ENCODE assay signal across 8 cellular contexts in the genomic region with DNA sequence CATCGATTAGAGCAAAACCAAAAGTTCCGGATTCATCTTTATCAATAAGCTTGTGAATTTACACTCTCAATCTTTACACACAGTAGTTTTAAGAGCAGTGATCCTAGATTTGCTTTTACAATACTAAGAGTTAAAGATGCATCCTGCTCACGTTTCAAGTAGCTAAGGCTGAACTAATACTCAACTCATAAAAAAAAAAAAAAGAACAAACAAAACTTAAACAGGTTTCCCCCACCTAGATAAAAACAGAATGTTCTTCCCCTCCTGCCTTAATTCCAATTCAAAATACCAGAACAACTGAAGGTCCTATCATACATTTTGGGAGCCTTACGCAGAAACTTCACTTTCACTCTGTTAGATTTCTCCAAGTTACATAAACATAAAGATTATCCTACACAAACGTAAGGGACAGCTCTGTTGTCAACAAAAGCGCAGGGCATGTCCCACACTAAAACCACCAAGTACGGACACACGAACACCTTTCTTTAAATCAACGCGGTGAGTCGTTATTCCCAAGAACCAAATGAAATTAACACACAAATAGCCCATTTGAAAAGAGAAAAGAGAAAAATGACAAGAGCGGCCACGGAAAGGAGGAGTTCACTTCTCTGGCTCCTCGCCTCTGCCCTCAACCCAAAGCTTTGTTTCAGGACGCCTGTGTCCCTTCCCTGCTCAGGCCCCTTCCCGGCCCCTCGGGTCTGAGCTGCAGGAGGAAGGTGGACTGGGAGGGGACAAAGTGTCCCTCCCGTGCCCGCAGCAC. TPM values are rescaled to one million over a fixed set of nuclear protein-coding genes. Genes with fewer than 3 reads are reported as not detected.
DNase-seq lines count a peak whose midpoint lies in the region; ATAC-seq, FAIRE-seq and TF ChIP-seq lines count a peak whose summit lies in the region.

No MANE protein-coding gene starts in this region.

- H3K79me2 ChIP-seq in SK-N-SH (ENCODE audit: insufficient read depth), result peaks cover 57% of the 10 kb centered on the region
- peaks cover 0 to 53% of the 10 kb centered on the region in 2 experiments; a peak in 3 of 4 replicates for H3K79me2 ChIP-seq in H1 (ENCODE audit: control insufficient read depth in 1 of 2, insufficient read depth in 2 of 2, low read length in 2 of 2)
- peaks cover 61% of the 10 kb centered on the region for H3K79me2 ChIP-seq in neural cell (replicated peaks; ENCODE audit: insufficient read depth, low read length)

- no peak overlapping the region for H3K4ac ChIP-seq in H1 (replicated peaks; ENCODE audit: insufficient read length, low read depth, low read length)

- H3K36me3 ChIP-seq in SK-N-SH (replicated peaks in 1 of 2; ENCODE audit: control insufficient read depth in 1 of 2, insufficient read depth in 2 of 2, low read length in 1 of 2), result peaks cover 16 to 28% of the 10 kb centered on the region in 2 experiments
- H3K36me3 ChIP-seq in H1 (ENCODE audit: control insufficient read depth in 2 of 4, insufficient read depth in 4 of 4, low read length in 3 of 4), result peaks cover 0 to 14% (median 0%) of the 10 kb centered on the region in 4 experiments; a peak in 3 of 8 replicates
- no peaks in the 10 kb centered on the region for H3K36me3 ChIP-seq in neural cell (ENCODE audit: insufficient read depth, low read length)

- H3K9me3 ChIP-seq in SK-N-SH (no peaks in the 10 kb centered on the region), H1 (ENCODE audit: insufficient read depth in 2 of 2, low read depth in 1 of 2, low read length in 1 of 2) (no peaks in the 10 kb centered on the region), neural cell (ENCODE audit: low read length) (no peaks in the 10 kb centered on the region)

- H3K9ac ChIP-seq in SK-N-SH (peak overlapping the region; percentile 92), H1 (replicated peaks in 1 of 4; ENCODE audit: extremely low read depth in 1 of 4, low read depth in 3 of 4, low read length in 3 of 4) (peak overlapping the region; percentile 59 to 82 (median 72); a peak in 6 of 7 replicates), neural cell (ENCODE audit: low read length) (peak overlapping the region; percentile 90)

- TF ChIP-seq RAD21 in SK-N-SH (IDR thresholded peaks at IDR 0.05; ENCODE audit: low read length), result no peak
- TF ChIP-seq RAD21 in H1 (IDR thresholded peaks at IDR 0.05 in 1 of 2, conservative IDR thresholded peaks at IDR 0.05 in 1 of 2; ENCODE audit: low read depth in 2 of 2, low read length in 2 of 2), result no peak
- no peak for TF ChIP-seq RAD21 in neural cell (conservative IDR thresholded peaks at IDR 0.05)

- H3K4me3 ChIP-seq in SK-N-SH (ENCODE audit: low read depth in 2 of 2, low read length in 1 of 2), result peak overlapping the region; percentile 84 to 96
- H3K4me3 ChIP-seq in H1 (ENCODE audit: extremely low read depth in 1 of 4, insufficient read depth in 2 of 4, low read depth in 3 of 4, low read length in 4 of 4), result peak overlapping the region; percentile 85 to 99 (median 94)
- H3K4me3 ChIP-seq in neural cell (ENCODE audit: low read length), result peak overlapping the region; percentile 87

- H3K27me3 ChIP-seq in SK-N-SH (ENCODE audit: insufficient read depth) (no peaks in the 10 kb centered on the region), H1 (replicated peaks in 1 of 4; ENCODE audit: control insufficient read depth in 3 of 4, extremely low read depth in 1 of 4, insufficient read depth in 3 of 4, low read length in 3 of 4) (no peaks in the 10 kb centered on the region), neural cell (ENCODE audit: insufficient read depth, low read depth, low read length) (no peaks in the 10 kb centered on the region)

- H3K14ac ChIP-seq in H1 (ENCODE audit: insufficient read length), result no peak overlapping the region

- H4K5ac ChIP-seq in H1 (ENCODE audit: insufficient read length, low read depth, low read length), result no peak overlapping the region

- H2BK5ac ChIP-seq in H1 (ENCODE audit: low read depth, low read length), result no peak overlapping the region

- H2BK12ac ChIP-seq in H1 (ENCODE audit: low read depth, low read length), result no peak overlapping the region; the same call in 1 of the 2 replicates

- no peaks in the 10 kb centered on the region for H3K79me1 ChIP-seq in H1 (ENCODE audit: low read depth, low read length)

- no peak overlapping the region for H2AK5ac ChIP-seq in H1 (ENCODE audit: low read depth, low read length)

- 6% methylated on average over 14 of the region's 19 CpGs for WGBS in SK-N-SH (ENCODE audit: low lambda C conversion rate)
- 4% methylated on average over 17 of the region's 19 CpGs; no CpG with 5 or more reads in 1 of the 2 experiments for WGBS in H1 (ENCODE audit: extremely low coverage in 1 of 2, insufficient coverage in 1 of 2, insufficient read length in 1 of 2, insufficient replicate concordance in 2 of 2, low coverage in 1 of 2, low lambda C conversion rate in 2 of 2, missing lambda C conversion rate in 1 of 2), 2 experiments

- no peak for DNase-seq in SK-N-SH
- DNase-seq in RPMI7951 (ENCODE audit: low read depth), result peak; percentile 16
- no peak for DNase-seq in H1 (ENCODE audit: low read depth in 1 of 2, low spot score in 2 of 2)
- DNase-seq in iPS-NIHi7 (ENCODE audit: extremely low spot score), result no peak
- no peak for DNase-seq in islet precursor cell

- H3K23me2 ChIP-seq in H1 (ENCODE audit: low read depth, low read length), result peaks cover 4% of the 10 kb centered on the region; the same call in 1 of the 2 replicates

- POLR2A ChIA-PET in SK-N-SH (lab: Yijun Ruan, JAX), result interaction anchor here (1.4 kb wide), 1 partner anchor 10 kb away, joined by 4 read pairs; no protein-coding TSS in a partner anchor
- POLR2A ChIA-PET in H1 (lab: Charles Lee; ENCODE audit: partially characterized antibody), result interaction anchor here (0.6 kb wide), 2 partner anchors 39 to 184 kb away, joined by 3 to 5 read pairs; no protein-coding TSS in a partner anchor

- TF ChIP-seq POLR2A in H1 (IDR thresholded peaks at IDR 0.05; ENCODE audit: control extremely low read depth in 1 of 2, low read depth in 2 of 2, low read length in 2 of 2), result no peak

- H4K20me1 ChIP-seq in SK-N-SH (ENCODE audit: insufficient read depth) (no peaks in the 10 kb centered on the region; the same call in 1 of the 2 replicates), H1 (replicated peaks in 1 of 2; ENCODE audit: control insufficient read depth in 1 of 2, insufficient read depth in 2 of 2, low read length in 2 of 2) (no peaks in the 10 kb centered on the region), neural cell (ENCODE audit: insufficient read depth) (no peaks in the 10 kb centered on the region)

- TF ChIP-seq EP300 in SK-N-SH (IDR thresholded peaks at IDR 0.05; ENCODE audit: borderline replicate concordance in 1 of 2, low read depth in 1 of 2, low read length in 1 of 2), result no peak
- TF ChIP-seq EP300 in H1 (IDR thresholded peaks at IDR 0.05; ENCODE audit: borderline replicate concordance in 1 of 2, low read depth in 2 of 2, low read length in 2 of 2), result no peak
- TF ChIP-seq EP300 in neural cell (conservative IDR thresholded peaks at IDR 0.05; ENCODE audit: poor library complexity, severe bottlenecking), result no peak

- no peaks in the 10 kb centered on the region for H3F3A ChIP-seq in SK-N-SH (replicated peaks; ENCODE audit: insufficient read depth)
- no peaks in the 10 kb centered on the region for H3F3A ChIP-seq in neural cell (ENCODE audit: insufficient read depth, low read length, poor library complexity, severe bottlenecking)

- TF ChIP-seq CTCF in SK-N-SH (IDR thresholded peaks at IDR 0.05) (no peak), H1 (IDR thresholded peaks at IDR 0.05; ENCODE audit: control extremely low read depth in 1 of 3, insufficient read depth in 1 of 3, low read depth in 1 of 3, low read length in 3 of 3) (no peak), neural cell (IDR thresholded peaks at IDR 0.05; ENCODE audit: poor library complexity, severe bottlenecking) (no peak)

- H2AFZ ChIP-seq in SK-N-SH (ENCODE audit: low read depth) (peak overlapping the region; percentile 87), H1 (ENCODE audit: low read length) (peak overlapping the region; percentile 27; the same call in 1 of the 2 replicates), neural cell (ENCODE audit: low read depth, low read length) (peak overlapping the region; percentile 58)

- H3K23ac ChIP-seq in H1 (ENCODE audit: insufficient read length), result no peak overlapping the region

- no peak overlapping the region for H2BK120ac ChIP-seq in H1 (replicated peaks; ENCODE audit: low read depth, low read length)

- H2BK15ac ChIP-seq in H1 (ENCODE audit: low read length), result no peak overlapping the region

- H3K4me1 ChIP-seq in SK-N-SH (ENCODE audit: control insufficient read depth in 1 of 2, insufficient read depth in 2 of 2, low read depth in 1 of 2, low read length in 1 of 2), result peaks cover 7 to 12% of the 10 kb centered on the region in 2 experiments; a peak in 3 of 4 replicates
- H3K4me1 ChIP-seq in H1 (replicated peaks in 1 of 4; ENCODE audit: control insufficient read depth in 3 of 4, insufficient read depth in 4 of 4, low read length in 3 of 4), result peaks cover 0 to 9% (median 3%) of the 10 kb centered on the region in 4 experiments; a peak in 4 of 7 replicates

- peak overlapping the region; percentile 28; the same call in 1 of the 2 replicates for H4K8ac ChIP-seq in H1 (ENCODE audit: extremely low read depth, insufficient read depth, low read length)

- no peak overlapping the region for H2BK20ac ChIP-seq in H1 (ENCODE audit: low read length)

- no peak overlapping the region for H3K56ac ChIP-seq in H1 (replicated peaks; ENCODE audit: insufficient read length, low read depth, low read length)

- peak overlapping the region; percentile 94 to 95 for H3K27ac ChIP-seq in SK-N-SH (ENCODE audit: low read depth in 2 of 2, low read length in 1 of 2)
- H3K27ac ChIP-seq in H1 (ENCODE audit: low read depth, low read length), result no peak overlapping the region
- peak overlapping the region; percentile 96 for H3K27ac ChIP-seq in neural cell (ENCODE audit: low read length)

- H3K9me2 ChIP-seq in SK-N-SH (no peaks in the 10 kb centered on the region), neural cell (ENCODE audit: insufficient read depth, low read length) (no peaks in the 10 kb centered on the region)

- no peak for FAIRE-seq in H1 (lab: Jason Lieb, UNC)

- peak overlapping the region; percentile 82 for H3K4me2 ChIP-seq in SK-N-SH
- peak overlapping the region; percentile 75 to 90 for H3K4me2 ChIP-seq in H1 (ENCODE audit: insufficient read depth in 1 of 2, low read depth in 2 of 2, low read length in 2 of 2)
- peak overlapping the region; percentile 81 for H3K4me2 ChIP-seq in neural cell (ENCODE audit: low read length)

- ATAC-seq in SK-N-SH treated with all-trans-retinoic acid at 6 μM for 48 hours (no peak), HG03354 (IDR thresholded peaks at IDR 0.05; ENCODE audit: poor library complexity, severe bottlenecking, unreplicated experiment) (no peak)

- H3K18ac ChIP-seq in H1 (ENCODE audit: extremely low read depth, low read length), result no peak overlapping the region

- CTCF ChIA-PET in SK-N-SH (lab: Yijun Ruan, JAX) (interaction anchor here (0.6 to 1.8 kb wide), 5 partner anchors 16 to 742 kb away, joined by 3 to 6 read pairs (median 5); no protein-coding TSS in a partner anchor), H1 (lab: Charles Lee; ENCODE audit: partially characterized antibody) (interaction anchor here (0.6 kb wide), 1 partner anchor 11 kb away, joined by 3 read pairs; no protein-coding TSS in a partner anchor)

- H4K91ac ChIP-seq in H1 (replicated peaks; ENCODE audit: insufficient read length, low read length), result no peak overlapping the region

RNA-seq across cellular contexts. Expression of gene CBLB, which starts 0.9 kb away (rescaled TPM):
- polyA plus RNA-seq in SK-N-SH (2012; rRNA removed), result 4.4 and 5.1 TPM in 2 replicates
- polyA plus RNA-seq in SK-N-SH (2012; cell fraction: cytosol; rRNA removed), result 3.5 TPM in 2 replicates
- 13.9 and 16.6 TPM in 2 replicates for polyA plus RNA-seq in SK-N-SH (2012; cell fraction: nucleus; rRNA removed)
- total RNA-seq in RPMI7951 (2014; rRNA removed; shearing (Covaris generic)), result 3.8 and 6.0 TPM in 2 replicates
- 26.0 and 32.6 TPM in 2 replicates for total RNA-seq in H1 (2021; fragmentation: NEBNext Ultra II Directional; extraction: Animal tissue kit (Norgen Biotek cat#: 25700))
- polyA plus RNA-seq in H1 (2011; rRNA removed), result 10.4 and 14.5 TPM in 2 replicates
- 12.2 TPM for polyA plus RNA-seq in H1 (2011; cell fraction: cytosol; rRNA removed)
- 13.8 TPM for polyA plus RNA-seq in H1 (2011; cell fraction: nucleus; rRNA removed)
- 13.8 to 29.4 TPM (median 15.8 TPM) in 4 replicates for polyA plus RNA-seq in H1 (2012, experiment 1 of 2)
- 3.1 TPM for polyA plus RNA-seq in H1 (2012, experiment 2 of 2)
- 11.9 TPM for polyA plus RNA-seq in H1 (2013, experiment 1 of 2)
- 11.9 TPM for polyA plus RNA-seq in H1 (2013, experiment 2 of 2)
- 29.2 and 34.3 TPM in 2 replicates for polyA minus RNA-seq in H1 (2011; rRNA and poly(A)+ RNA removed)
- polyA minus RNA-seq in H1 (2011; cell fraction: cytosol; rRNA and poly(A)+ RNA removed), result 14.2 TPM
- 69.5 TPM for polyA minus RNA-seq in H1 (2011; cell fraction: nucleus; rRNA and poly(A)+ RNA removed)
- 32.6 and 36.4 TPM in 2 replicates for polyA plus RNA-seq in neural cell
- polyA minus RNA-seq in neural cell, result 120 and 212 TPM in 2 replicates

Comparison
In these comparisons a context has a peak if more than half of its experiments do, and no peak if none do; other contexts are left out.
1. H2AFZ ChIP-seq: peak in every context shown above with its lines; median percentile 87 in SK-N-SH; 58 in neural cell; 27 in H1.